In genomic region chr1:202625416-202626360, GRCh38 we compare ENCODE assay signal across 8 cellular contexts.
DNase-seq lines count a peak whose midpoint lies in the region; ATAC-seq and TF ChIP-seq lines count a peak whose summit lies in the region.

No MANE protein-coding gene starts in this region.

- H3K27ac ChIP-seq in esophagus squamous epithelium (no peak overlapping the region), tibial nerve (no peak overlapping the region)

- TF ChIP-seq POLR2A in esophagus squamous epithelium (IDR thresholded peaks at IDR 0.05) (no peak), tibial nerve (IDR thresholded peaks at IDR 0.05) (no peak)

- WGBS in esophagus squamous epithelium, 2 donors: 65 to 81% methylated on average over 9 of the region's 28 CpGs
- 29 to 77% methylated on average over 12 to 28 of the region's 28 CpGs for WGBS in tibial nerve, 2 donors

- TF ChIP-seq CTCF in GM06990 (IDR thresholded peaks at IDR 0.05; ENCODE audit: insufficient read depth, low read length, poor library complexity, severe bottlenecking) (peak; percentile 83), esophagus squamous epithelium (IDR thresholded peaks at IDR 0.05) (peak in 5 of 6 experiments; percentile 47 to 68 (median 57)), nephron (IDR thresholded peaks at IDR 0.05; ENCODE audit: unreplicated experiment in 3 of 3) (peak; percentile 60 to 71 (median 71)), tibial nerve (IDR thresholded peaks at IDR 0.05) (peak; percentile 59 to 72 (median 65))

- H3K27me3 Mint-ChIP-seq in nephron (ENCODE audit: low read depth): peaks cover 12% of the 10 kb centered on the region

- peak; percentile 50 for ATAC-seq in HG02981 (IDR thresholded peaks at IDR 0.05; ENCODE audit: unreplicated experiment)

- no peaks in the 10 kb centered on the region for H3K36me3 ChIP-seq in GM06990 (ENCODE audit: control insufficient read depth, insufficient read depth, low read length)
- H3K36me3 ChIP-seq in NT2/D1 (ENCODE audit: insufficient read depth, insufficient read length, low read length): no peaks in the 10 kb centered on the region
- H3K36me3 ChIP-seq in esophagus squamous epithelium: no peaks in the 10 kb centered on the region
- no peaks in the 10 kb centered on the region for H3K36me3 ChIP-seq in tibial nerve

- no peak overlapping the region for H3K9ac ChIP-seq in NT2/D1 (ENCODE audit: insufficient read length, low read depth)

- DNase-seq in GM06990 (ENCODE audit: extremely low read depth, insufficient read length): peak; percentile 46
- DNase-seq in NT2/D1 (ENCODE audit: low read depth, low spot score): peak; percentile 72
- peak; percentile 23 for DNase-seq in activated T-cell treated with anti-CD3 and anti-CD28 coated beads for 24 hours (ENCODE audit: low read depth)
- DNase-seq in esophagus squamous epithelium (lab: John Stamatoyannopoulos, UW): no peak
- peak; percentile 23 to 25 for DNase-seq in tibial nerve (ENCODE audit: low spot score in 2 of 2)
- DNase-seq in pons (ENCODE audit: low spot score): no peak

- no peaks in the 10 kb centered on the region for H3K9me3 ChIP-seq in NT2/D1 (ENCODE audit: insufficient read depth, low read length)
- H3K9me3 ChIP-seq in esophagus squamous epithelium: no peaks in the 10 kb centered on the region
- no peaks in the 10 kb centered on the region for H3K9me3 ChIP-seq in tibial nerve

- H3K4me3 ChIP-seq in GM06990 (replicated peaks; ENCODE audit: low read depth, low read length) (no peak overlapping the region), NT2/D1 (ENCODE audit: insufficient read length, low read depth) (no peak overlapping the region), esophagus squamous epithelium (no peak overlapping the region), tibial nerve (no peak overlapping the region)

- intact Hi-C loops in esophagus squamous epithelium (cut with DNase I): no loop called here

- H3K4me1 Mint-ChIP-seq in nephron: peaks cover 4% of the 10 kb centered on the region

- no peak overlapping the region for H3K4me3 Mint-ChIP-seq in nephron

- peaks cover 2% of the 10 kb centered on the region; the same call in 1 of the 2 replicates for H3K27me3 ChIP-seq in GM06990 (replicated peaks; ENCODE audit: control insufficient read depth, insufficient read depth, low read length)
- H3K27me3 ChIP-seq in NT2/D1 (ENCODE audit: insufficient read depth, insufficient read length): no peaks in the 10 kb centered on the region
- H3K27me3 ChIP-seq in esophagus squamous epithelium: peaks cover 0 to 55% (median 0%) of the 10 kb centered on the region in 4 donors
- peaks cover 0 to 11% of the 10 kb centered on the region in 2 donors for H3K27me3 ChIP-seq in tibial nerve

- H3K9me3 Mint-ChIP-seq in nephron: no peaks in the 10 kb centered on the region

- no peak overlapping the region for H3K27ac Mint-ChIP-seq in nephron

- no peaks in the 10 kb centered on the region for H3K36me3 Mint-ChIP-seq in nephron (ENCODE audit: low read depth)

- H3K4me1 ChIP-seq in NT2/D1 (ENCODE audit: insufficient read depth, insufficient read length) (peaks cover 17% of the 10 kb centered on the region), esophagus squamous epithelium (peaks cover 0 to 23% (median 8%) of the 10 kb centered on the region in 3 donors), tibial nerve (peaks cover 0 to 17% (median 3%) of the 10 kb centered on the region in 4 donors)

- TF ChIP-seq EP300 in tibial nerve (IDR thresholded peaks at IDR 0.05): no peak

Comparison
In these comparisons a context has a peak if more than half of its experiments do, and no peak if none do; other contexts are left out.
1. DNase-seq: peak in GM06990 (single experiment), NT2/D1 (single experiment), activated T-cell treated with anti-CD3 and anti-CD28 coated beads for 24 hours (single experiment) and tibial nerve (2 of 2); none in esophagus squamous epithelium (single experiment) and pons (single experiment).
2. Peak in every context shown above with its lines, with median percentiles within 50 percentile points of each other: CTCF ChIP-seq.